ENCODE assay signal across 28 cellular contexts in genomic region chr7:30351724-30352123, GRCh38.
DNase-seq lines count a peak whose midpoint lies in the region; ATAC-seq, FAIRE-seq and TF ChIP-seq lines count a peak whose summit lies in the region.
"Had no signal": no experiment of that assay in that cellular context is flagged by ENCODE, and none has a peak within 500 bp of the region (broad histone marks: within the 10 kb centered on the region; RNA-seq: fewer than 3 reads in every experiment).

No MANE protein-coding gene starts in this region.

- peak overlapping the region; percentile 32 for H3K4me2 ChIP-seq in K562 (ENCODE audit: insufficient read depth, low read length)

- no peaks in the 10 kb centered on the region for H3K36me3 ChIP-seq in K562 (ENCODE audit: control insufficient read depth, insufficient read depth, low read length)
- H3K36me3 ChIP-seq in neutrophil: peaks cover 1% of the 10 kb centered on the region
- H3K36me3 ChIP-seq: MG63, right lobe of liver, uterus had no signal

- H2AFZ ChIP-seq in K562 (ENCODE audit: low read depth, low read length): peak overlapping the region; percentile 41; the same call in 1 of the 2 replicates

- H3K9ac ChIP-seq in K562 (ENCODE audit: insufficient read depth in 1 of 2, low read depth in 2 of 2, low read length in 2 of 2): no peak overlapping the region; a peak in 1 of 4 replicates

- H3K27me3 Mint-ChIP-seq in activated CD8-positive, alpha-beta T cell treated with anti-CD3 and anti-CD28 coated beads, Interleukin-2, amount 10 ng/mL, durations not matched to agents 7 days and 5 days (ENCODE audit: low read depth): no peaks in the 10 kb centered on the region
- H3K27me3 Mint-ChIP-seq: activated CD8-positive, alpha-beta T cell treated with anti-CD3 and anti-CD28 coated beads for 36 hours; activated naive CD8-positive, alpha-beta T cell treated with anti-CD3 and anti-CD28 coated beads, Interleukin-2, amount 10 ng/mL, durations not matched to agents 7 days and 5 days had no signal

- no peaks in the 10 kb centered on the region for H3K9me1 ChIP-seq in K562 (ENCODE audit: control insufficient read depth, insufficient read depth, low read length)

- TF ChIP-seq RAD21 in K562 (CRISPR knock-in tag; conservative IDR thresholded peaks at IDR 0.05 in 1 of 2, IDR thresholded peaks at IDR 0.05 in 1 of 2): no peak

- in situ Hi-C loops in K562 (cut with MboI): no loop called here

- POLR2A ChIA-PET in K562 (lab: Yijun Ruan, JAX): interaction anchor here (1.0 to 1.1 kb wide), 2 partner anchors 10 to 20 kb away, joined by 3 to 7 read pairs; no protein-coding TSS in a partner anchor
- POLR2A ChIA-PET in activated CD8-positive, alpha-beta T cell treated with anti-CD3 and anti-CD28 coated beads, Interleukin-2, amount 10 ng/mL, durations not matched to agents 7 days and 5 days (lab: Charles Lee): interaction anchor here (1.1 kb wide), 1 partner anchor 29 kb away, joined by 4 read pairs; no protein-coding TSS in a partner anchor

- peaks cover 2% of the 10 kb centered on the region for H3K36me3 Mint-ChIP-seq in activated CD8-positive, alpha-beta T cell treated with anti-CD3 and anti-CD28 coated beads, Interleukin-2, amount 10 ng/mL, durations not matched to agents 7 days and 5 days (ENCODE audit: low read depth)

- H3K27me3 ChIP-seq in K562 (ENCODE audit: control insufficient read depth in 2 of 2, insufficient read depth in 2 of 2, low read length in 2 of 2) (no peaks in the 10 kb centered on the region), neutrophil (no peaks in the 10 kb centered on the region)
- H3K27me3 ChIP-seq: BLaER1 treated with 17β-estradiol and CSF1 and Interleukin-3, amounts not matched to agents 10 nM and 100 nM; MG63; right lobe of liver; uterus had no signal

- H3K4me1 ChIP-seq in K562 (replicated peaks in 1 of 2; ENCODE audit: control insufficient read depth in 2 of 2, insufficient read depth in 2 of 2, low read length in 2 of 2): peaks cover 0 to 48% of the 10 kb centered on the region in 2 experiments; a peak in 3 of 5 replicates
- peaks cover 20 to 26% of the 10 kb centered on the region in 2 experiments for H3K4me1 ChIP-seq in neutrophil (ENCODE audit: control insufficient read depth in 1 of 2, insufficient read depth in 1 of 2, low read depth in 1 of 2, low read length in 1 of 2)

- no peak overlapping the region for H3K27ac Mint-ChIP-seq in activated CD8-positive, alpha-beta T cell treated with anti-CD3 and anti-CD28 coated beads, Interleukin-2, amount 10 ng/mL, durations not matched to agents 7 days and 5 days
- H3K27ac Mint-ChIP-seq: activated naive CD8-positive, alpha-beta T cell treated with anti-CD3 and anti-CD28 coated beads, Interleukin-2, amount 10 ng/mL, durations not matched to agents 7 days and 5 days; nephron progenitor cell had no signal

- ATAC-seq in K562 (no peak), GM21737 (IDR thresholded peaks at IDR 0.05; ENCODE audit: unreplicated experiment) (no peak)
- no peak for ATAC-seq in activated CD8-positive, alpha-beta T cell treated with anti-CD3 and anti-CD28 coated beads, Interleukin-2, amount 10 ng/mL, durations not matched to agents 7 days and 5 days
- ATAC-seq: activated CD8-positive, alpha-beta T cell treated with anti-CD3 and anti-CD28 coated beads for 36 hours; mucosa of descending colon had no signal

- H4K20me1 ChIP-seq in K562 (replicated peaks; ENCODE audit: control insufficient read depth, insufficient read depth, low read length): no peaks in the 10 kb centered on the region

- CTCF ChIA-PET in K562 (lab: Yijun Ruan, JAX; ENCODE audit: low intra/inter-chr PET ratio): no interaction called here
- CTCF ChIA-PET in activated CD8-positive, alpha-beta T cell treated with anti-CD3 and anti-CD28 coated beads, Interleukin-2, amount 10 ng/mL, durations not matched to agents 7 days and 5 days (lab: Charles Lee): interaction anchor here (0.7 to 7.7 kb wide), 10 partner anchors 11 to 188 kb away, joined by 3 to 135 read pairs (median 4); no protein-coding TSS in a partner anchor

- no TSS peak for BruUV-seq in K562 (replicated peaks; lab: Mats Ljungman, UMichigan)

- TF ChIP-seq POLR2A in GM12892 (IDR thresholded peaks at IDR 0.05; ENCODE audit: low read depth, low read length): no peak
- TF ChIP-seq POLR2A in K562 (conservative IDR thresholded peaks at IDR 0.05): no peak

- peak overlapping the region; percentile 31; the same call in 2 of the 3 replicates for H3K27ac ChIP-seq in K562 (ENCODE audit: extremely low read depth, low read depth, low read length)
- peak overlapping the region; percentile 39 for H3K27ac ChIP-seq in neutrophil
- H3K27ac ChIP-seq: right lobe of liver had no signal

- intact Hi-C loops in K562 (cut with micrococcal nuclease): loop anchor here (1.0 to 10.0 kb wide), 2 partner anchors 75 to 187 kb away; no protein-coding TSS in a partner anchor

- no peak for TF ChIP-seq EP300 in K562 (IDR thresholded peaks at IDR 0.05; ENCODE audit: low read length)

- DNase-seq in GM12892 (ENCODE audit: insufficient read length) (no peak), NCI-H446 treated with DMSO at 0.1 percent for 48 hours (lab: John Stamatoyannopoulos, UW) (peak; percentile 92), K562 (ENCODE audit: extremely low read depth in 1 of 4, low spot score in 3 of 4) (no peak)
- no peak for DNase-seq in activated CD8-positive, alpha-beta T cell treated with anti-CD3 and anti-CD28 coated beads, Interleukin-2, amount 10 ng/mL, durations not matched to agents 7 days and 5 days
- no peak for DNase-seq in effector CD8-positive, alpha-beta T cell (lab: John Stamatoyannopoulos, UW)
- no peak for DNase-seq in stimulated activated CD4-positive, alpha-beta T cell treated with anti-CD3 and anti-CD28 coated beads, Interleukin-4, amount 100 ng/mL, for 4 hours
- DNase-seq: activated CD4-positive, alpha-beta T cell treated with anti-CD3 and anti-CD28 coated beads for 1 hour; activated CD8-positive, alpha-beta T cell treated with anti-CD3 and anti-CD28 coated beads for 36 hours; activated gamma-delta T cell; activated naive CD8-positive, alpha-beta T cell treated with anti-CD3 and anti-CD28 coated beads, Interleukin-2, amount 10 ng/mL, durations not matched to agents 7 days and 5 days; activated T-cell treated with anti-CD3 and anti-CD28 coated beads for 4 hours; cortex of kidney; DND-41; H9; KBM-7; MG63; mucosa of descending colon; NCI-H1436; NCI-H2107; nephron progenitor cell; right lobe of liver; SIG-M5; stimulated activated naive CD4-positive, alpha-beta T cell treated with Interleukin-2 at 50 U/mL for 16 hours; uterus had no signal

- FAIRE-seq in GM12892 (lab: Jason Lieb, UNC): peak; percentile 9
- no peak for FAIRE-seq in K562 (lab: Jason Lieb, UNC)
- FAIRE-seq: astrocyte had no signal

- H3K4me3 ChIP-seq in K562 (no peak overlapping the region), neutrophil (ENCODE audit: low read depth in 1 of 2, low read length in 1 of 2) (no peak overlapping the region)
- H3K4me3 ChIP-seq: MG63, mucosa of descending colon, right lobe of liver, uterus had no signal

- H3K9me3 Mint-ChIP-seq in activated CD8-positive, alpha-beta T cell treated with anti-CD3 and anti-CD28 coated beads, Interleukin-2, amount 10 ng/mL, durations not matched to agents 7 days and 5 days (ENCODE audit: insufficient read depth): no peaks in the 10 kb centered on the region
- H3K9me3 Mint-ChIP-seq: activated CD8-positive, alpha-beta T cell treated with anti-CD3 and anti-CD28 coated beads for 36 hours; activated naive CD8-positive, alpha-beta T cell treated with anti-CD3 and anti-CD28 coated beads, Interleukin-2, amount 10 ng/mL, durations not matched to agents 7 days and 5 days; H9; nephron progenitor cell had no signal

- H3K79me2 ChIP-seq in K562 (ENCODE audit: control insufficient read depth, insufficient read depth, low read length): peaks cover 75% of the 10 kb centered on the region

- H3K9me3 ChIP-seq in K562 (replicated peaks; ENCODE audit: control insufficient read depth, insufficient read depth, low read depth, low read length): no peaks in the 10 kb centered on the region
- H3K9me3 ChIP-seq in neutrophil: no peaks in the 10 kb centered on the region
- H3K9me3 ChIP-seq: BLaER1 treated with 17β-estradiol and CSF1 and Interleukin-3, amounts not matched to agents 10 nM and 100 nM; MG63; mucosa of descending colon; right lobe of liver; uterus had no signal

- TF ChIP-seq CTCF in K562 (IDR thresholded peaks at IDR 0.05 in 2 of 3, conservative IDR thresholded peaks at IDR 0.05 in 1 of 3; ENCODE audit: insufficient read depth in 2 of 3, low read depth in 1 of 3, low read length in 3 of 3) (no peak), neutrophil (IDR thresholded peaks at IDR 0.05) (no peak)

- no peak overlapping the region for H3K4me3 Mint-ChIP-seq in activated CD8-positive, alpha-beta T cell treated with anti-CD3 and anti-CD28 coated beads, Interleukin-2, amount 10 ng/mL, durations not matched to agents 7 days and 5 days
- H3K4me3 Mint-ChIP-seq: activated CD8-positive, alpha-beta T cell treated with anti-CD3 and anti-CD28 coated beads for 36 hours; activated naive CD8-positive, alpha-beta T cell treated with anti-CD3 and anti-CD28 coated beads, Interleukin-2, amount 10 ng/mL, durations not matched to agents 7 days and 5 days; H9; nephron progenitor cell had no signal

- whole genome bisulfite sequencing in K562 (ENCODE audit: insufficient coverage, low coverage, missing lambda C conversion rate): 20% methylated on average over 2 of the region's 2 CpGs

- peaks cover 38% of the 10 kb centered on the region for H3K4me1 Mint-ChIP-seq in activated CD8-positive, alpha-beta T cell treated with anti-CD3 and anti-CD28 coated beads, Interleukin-2, amount 10 ng/mL, durations not matched to agents 7 days and 5 days (ENCODE audit: low read depth)

TF ChIP-seq in K562, 482 proteins besides CTCF, POLR2A, EP300 and RAD21:
- TF ChIP-seq ZNF232 (CRISPR knock-in tag; IDR thresholded peaks at IDR 0.05): no peak
- TF ChIP-seq, protein P1, sequence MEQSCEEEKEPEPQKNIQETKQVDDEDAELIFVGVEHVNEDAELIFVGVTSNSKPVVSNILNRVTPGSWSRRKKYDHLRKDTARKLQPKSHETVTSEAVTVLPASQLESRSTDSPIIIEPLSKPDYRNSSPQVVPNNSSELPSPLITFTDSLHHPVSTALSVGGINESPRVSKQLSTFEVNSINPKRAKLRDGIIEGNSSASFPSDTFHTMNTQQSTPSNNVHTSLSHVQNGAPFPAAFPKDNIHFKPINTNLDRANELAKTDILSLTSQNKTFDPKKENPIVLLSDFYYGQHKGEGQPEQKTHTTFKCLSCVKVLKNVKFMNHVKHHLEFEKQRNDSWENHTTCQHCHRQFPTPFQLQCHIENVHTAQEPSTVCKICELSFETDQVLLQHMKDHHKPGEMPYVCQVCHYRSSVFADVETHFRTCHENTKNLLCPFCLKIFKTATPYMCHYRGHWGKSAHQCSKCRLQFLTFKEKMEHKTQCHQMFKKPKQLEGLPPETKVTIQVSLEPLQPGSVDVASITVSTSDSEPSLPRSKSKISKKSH (CRISPR knock-in tag; IDR thresholded peaks at IDR 0.05): peak; percentile 15; the same call in 1 of the 2 replicates
